ENCODE assay signal across 8 cellular contexts in genomic region chr6:107956586-107957164, GRCh38. TPM values are rescaled to one million over a fixed set of nuclear protein-coding genes. Genes with fewer than 3 reads are reported as not detected.
DNase-seq lines count a peak whose midpoint lies in the region; ATAC-seq and TF ChIP-seq lines count a peak whose summit lies in the region.

No MANE protein-coding gene starts in this region.

- intact Hi-C loops in CD4-positive, alpha-beta memory T cell (cut with micrococcal nuclease) = loop anchor here (1.0 to 10.0 kb wide), 7 partner anchors 14 to 1526 kb away; partner anchors contain the start of genes CEP57L1, OSTM1, SCML4 and ZBTB24

- H3K27me3 Mint-ChIP-seq in CD4-positive, alpha-beta memory T cell = no peaks in the 10 kb centered on the region
- H3K27me3 Mint-ChIP-seq in WTC11 (ENCODE audit: low read depth) = no peaks in the 10 kb centered on the region

- H3K4me1 ChIP-seq in CD4-positive, alpha-beta memory T cell (ENCODE audit: insufficient read depth, low read length) = peaks cover 31% of the 10 kb centered on the region
- peaks cover 7 to 16% (median 11%) of the 10 kb centered on the region in 3 donors for H3K4me1 ChIP-seq in skeletal muscle tissue (ENCODE audit: control insufficient read depth in 3 of 3, insufficient read depth in 3 of 3, low read length in 3 of 3)

- H3K27me3 ChIP-seq in CD4-positive, alpha-beta memory T cell (ENCODE audit: insufficient read depth, low read length) = no peaks in the 10 kb centered on the region
- H3K27me3 ChIP-seq in skeletal muscle tissue (ENCODE audit: control insufficient read depth in 3 of 3, insufficient read depth in 3 of 3, low read length in 3 of 3) = no peaks in the 10 kb centered on the region

- H3K27ac Mint-ChIP-seq in CD4-positive, alpha-beta memory T cell = peak overlapping the region; percentile 92 to 98 (median 97)
- no peak overlapping the region for H3K27ac Mint-ChIP-seq in WTC11

- TF ChIP-seq EP300 in Ishikawa (IDR thresholded peaks at IDR 0.05; ENCODE audit: borderline replicate concordance) = no peak

- peaks cover 7 to 23% of the 10 kb centered on the region in 2 donors for H3K36me3 Mint-ChIP-seq in CD4-positive, alpha-beta memory T cell
- H3K36me3 Mint-ChIP-seq in WTC11 = peaks cover 15% of the 10 kb centered on the region

- POLR2A ChIA-PET in CD4-positive, alpha-beta memory T cell (lab: Charles Lee; ENCODE audit: partially characterized antibody) = interaction anchor here (0.6 to 2.6 kb wide), 12 partner anchors 9 to 1425 kb away, joined by 3 to 19 read pairs (median 4); partner anchors contain the start of genes CD164, PDSS2 and SCML4
- POLR2A ChIA-PET in WTC11 (lab: Charles Lee) = interaction anchor here (1.0 kb wide), 1 partner anchor 21 kb away, joined by 3 read pairs; no protein-coding TSS in a partner anchor
- POLR2A ChIA-PET in GM10248 (lab: Yijun Ruan, JAX) = no interaction called here

- ATAC-seq in WTC11 = no peak

- DNase-seq in CD4-positive, alpha-beta memory T cell = no peak
- no peak for DNase-seq in WTC11 (ENCODE audit: low spot score)
- DNase-seq in glomerular endothelial cell (ENCODE audit: extremely low read depth, low read depth, low spot score) = peak; percentile 10
- no peak for DNase-seq in activated effector memory CD4-positive, alpha-beta T cell treated with Interleukin-2 at 50 U/mL for 16 hours
- no peak for DNase-seq in cerebellar nuclear complex (lab: John Stamatoyannopoulos, UW)
- no peak for DNase-seq in GM10248 (ENCODE audit: extremely low spot score)

- H3K27ac ChIP-seq in CD4-positive, alpha-beta memory T cell (ENCODE audit: low read depth, low read length) = peak overlapping the region; percentile 86
- peak overlapping the region; percentile 88 for H3K27ac ChIP-seq in skeletal muscle tissue (ENCODE audit: low read depth, low read length)

- TF ChIP-seq RAD21 in Ishikawa (IDR thresholded peaks at IDR 0.05; ENCODE audit: low read depth) = no peak

- peak overlapping the region; percentile 90 to 95 (median 92) for H3K9ac ChIP-seq in skeletal muscle tissue (ENCODE audit: low read depth in 1 of 3, low read length in 3 of 3)

- H3K36me3 ChIP-seq in CD4-positive, alpha-beta memory T cell (ENCODE audit: insufficient read depth, low read length) = no peaks in the 10 kb centered on the region
- no peaks in the 10 kb centered on the region for H3K36me3 ChIP-seq in skeletal muscle tissue (ENCODE audit: control insufficient read depth in 3 of 3, insufficient read depth in 3 of 3, low read length in 3 of 3)

- no peaks in the 10 kb centered on the region for H3K9me3 Mint-ChIP-seq in CD4-positive, alpha-beta memory T cell
- H3K9me3 Mint-ChIP-seq in WTC11 = no peaks in the 10 kb centered on the region

- no peaks in the 10 kb centered on the region for H3K9me3 ChIP-seq in CD4-positive, alpha-beta memory T cell (ENCODE audit: control insufficient read depth in 1 of 2, low read length in 2 of 2)
- no peaks in the 10 kb centered on the region for H3K9me3 ChIP-seq in skeletal muscle tissue (ENCODE audit: control insufficient read depth in 3 of 3, low read length in 3 of 3)

- peak overlapping the region; percentile 92 to 100 (median 98) for H3K4me3 Mint-ChIP-seq in CD4-positive, alpha-beta memory T cell
- H3K4me3 Mint-ChIP-seq in WTC11 = peak overlapping the region; percentile 97

- peaks cover 20 to 51% (median 34%) of the 10 kb centered on the region in 4 donors for H3K4me1 Mint-ChIP-seq in CD4-positive, alpha-beta memory T cell
- peaks cover 34% of the 10 kb centered on the region for H3K4me1 Mint-ChIP-seq in WTC11

- CTCF ChIA-PET in CD4-positive, alpha-beta memory T cell (lab: Charles Lee; ENCODE audit: partially characterized antibody) = interaction anchor here (1.3 to 1.6 kb wide), 2 partner anchors 24 to 93 kb away, joined by 3 to 5 read pairs; no protein-coding TSS in a partner anchor
- CTCF ChIA-PET in WTC11 (lab: Charles Lee) = interaction anchor here (0.7 kb wide), 1 partner anchor 23 kb away, joined by 4 read pairs; no protein-coding TSS in a partner anchor
- CTCF ChIA-PET in GM10248 (lab: Yijun Ruan, JAX) = interaction anchor here (1.3 kb wide), 2 partner anchors 13 to 48 kb away, joined by 3 to 6 read pairs; no protein-coding TSS in a partner anchor

- TF ChIP-seq CTCF in WTC11 (IDR thresholded peaks at IDR 0.05) (no peak), GM10248 (IDR thresholded peaks at IDR 0.05; ENCODE audit: control extremely low read depth, extremely low read depth, low read depth, missing control alignments) (no peak)

- peak overlapping the region; percentile 55 to 80 for H3K4me3 ChIP-seq in CD4-positive, alpha-beta memory T cell (ENCODE audit: low read length in 2 of 2)
- peak overlapping the region; percentile 94 to 97 (median 97) for H3K4me3 ChIP-seq in skeletal muscle tissue (ENCODE audit: low read length in 3 of 3)

TF ChIP-seq in Ishikawa, 13 proteins besides CTCF, POLR2A, EP300 and RAD21:
- TF ChIP-seq NFIC (IDR thresholded peaks at IDR 0.05) = no peak
- no peak for TF ChIP-seq ZBTB7A (IDR thresholded peaks at IDR 0.05; ENCODE audit: low read depth)
- no peak for TF ChIP-seq FOXM1 (IDR thresholded peaks at IDR 0.05; ENCODE audit: borderline replicate concordance, low read depth)
- TF ChIP-seq CEBPB (IDR thresholded peaks at IDR 0.05) = peak; percentile 63

TF ChIP-seq in WTC11, 78 proteins besides CTCF, POLR2A, EP300 and RAD21:
- no peak for TF ChIP-seq MYBL2 (CRISPR knock-in tag; IDR thresholded peaks at IDR 0.05)
- no peak for TF ChIP-seq SP1 (CRISPR knock-in tag; conservative IDR thresholded peaks at IDR 0.05)
- TF ChIP-seq E2F4 (CRISPR knock-in tag; IDR thresholded peaks at IDR 0.05; ENCODE audit: borderline replicate concordance, low read depth) = no peak
- no peak for TF ChIP-seq SMAD3 (CRISPR knock-in tag; IDR thresholded peaks at IDR 0.05; ENCODE audit: borderline replicate concordance)
- TF ChIP-seq ZNF121 (CRISPR knock-in tag; IDR thresholded peaks at IDR 0.05) = no peak
- no peak for TF ChIP-seq SOX15 (CRISPR knock-in tag; IDR thresholded peaks at IDR 0.05)
- no peak for TF ChIP-seq PREB (CRISPR knock-in tag; IDR thresholded peaks at IDR 0.05; ENCODE audit: borderline replicate concordance)
- no peak for TF ChIP-seq HMGXB4 (CRISPR knock-in tag; IDR thresholded peaks at IDR 0.05)

RNA-seq across cellular contexts. Expression of gene SEC63, which starts 1.3 kb away (rescaled TPM):
- total RNA-seq in CD4-positive, alpha-beta memory T cell = 10 to 100 TPM; 91.7 to 95.5 TPM
- 10 to 100 TPM; 19.6 to 45.8 TPM for polyA plus RNA-seq in CD4-positive, alpha-beta memory T cell
- 68.0 to 97.6 TPM (median 71.2 TPM) in 3 replicates for total RNA-seq in WTC11 (2021)
- total RNA-seq in glomerular endothelial cell = 25.3 and 25.4 TPM in 2 replicates
- 40.7 TPM for total RNA-seq in skeletal muscle tissue
